ENCODE assay signal across 1 cellular context in genomic region chr2:195595825-195596224, GRCh38.
A peak's percentile ranks its signal among the peaks of the same experiment; 100 is the strongest.
TF ChIP-seq lines count a peak whose summit lies in the region.

No MANE protein-coding gene starts in this region.

TF ChIP-seq in K562, 482 proteins besides CTCF, POLR2A, EP300 and RAD21 (continued from another document and continues in another):
- TF ChIP-seq ZNF407 (IDR thresholded peaks at IDR 0.05; ENCODE audit: low read depth) (no peak), TEAD4 (IDR thresholded peaks at IDR 0.05; ENCODE audit: low read length) (peak; percentile 97), TEAD4 (CRISPR knock-in tag; IDR thresholded peaks at IDR 0.05; ENCODE audit: borderline replicate concordance) (no peak), HBP1 (CRISPR knock-in tag; IDR thresholded peaks at IDR 0.05) (no peak), NFATC3 (IDR thresholded peaks at IDR 0.05) (no peak), PBX2 (CRISPR knock-in tag; IDR thresholded peaks at IDR 0.05; ENCODE audit: low read depth) (no peak), PBX2 (tag; conservative IDR thresholded peaks at IDR 0.05; ENCODE audit: low read depth) (no peak), CC2D1A (IDR thresholded peaks at IDR 0.05) (peak; percentile 89), HEY1 (CRISPR knock-in tag; IDR thresholded peaks at IDR 0.05; ENCODE audit: borderline replicate concordance) (no peak), CREB3 (tag; conservative IDR thresholded peaks at IDR 0.05; ENCODE audit: low read depth) (no peak), MXI1 (IDR thresholded peaks at IDR 0.05; ENCODE audit: low read depth, low read length) (no peak), PURB (CRISPR knock-in tag; IDR thresholded peaks at IDR 0.05; ENCODE audit: low read depth) (no peak), SAFB (IDR thresholded peaks at IDR 0.05; ENCODE audit: borderline replicate concordance, low read depth, low read length) (no peak), MCM3 (IDR thresholded peaks at IDR 0.05) (no peak), GABPB1 (CRISPR knock-in tag; IDR thresholded peaks at IDR 0.05) (no peak), KAT2B (IDR thresholded peaks at IDR 0.05; ENCODE audit: low read depth, low read length) (no peak), SMARCA4 (IDR thresholded peaks at IDR 0.05) (peak; percentile 92), HOXB6 (CRISPR knock-in tag; IDR thresholded peaks at IDR 0.05; ENCODE audit: borderline replicate concordance) (no peak), KLF16 (IDR thresholded peaks at IDR 0.05) (peak; percentile 92), FOSL1 (tag; conservative IDR thresholded peaks at IDR 0.05) (peak; percentile 84), CBFA2T2 (conservative IDR thresholded peaks at IDR 0.05) (peak; percentile 96), HDAC6 (IDR thresholded peaks at IDR 0.05; ENCODE audit: low read depth, low read length) (no peak), CCAR2 (IDR thresholded peaks at IDR 0.05; ENCODE audit: low read depth, low read length) (no peak), RFX1 (IDR thresholded peaks at IDR 0.05) (peak; percentile 67), CHCHD3 (CRISPR knock-in tag; IDR thresholded peaks at IDR 0.05) (no peak), TRIM25 (IDR thresholded peaks at IDR 0.05; ENCODE audit: borderline replicate concordance) (no peak), ZNF280A (IDR thresholded peaks at IDR 0.05; ENCODE audit: low read depth, partially characterized antibody) (no peak), CREBBP (IDR thresholded peaks at IDR 0.05; ENCODE audit: low read depth, low read length) (no peak), ZZZ3 (IDR thresholded peaks at IDR 0.05) (no peak), ARID1B (IDR thresholded peaks at IDR 0.05) (peak; percentile 97), BACH1 (tag; IDR thresholded peaks at IDR 0.05) (no peak), DIDO1 (tag; IDR thresholded peaks at IDR 0.05; ENCODE audit: low read depth) (no peak), CEBPG (CRISPR knock-in tag; IDR thresholded peaks at IDR 0.05) (no peak), CEBPG (tag; conservative IDR thresholded peaks at IDR 0.05 in 1 of 2, IDR thresholded peaks at IDR 0.05 in 1 of 2) (no peak), CCNT2 (IDR thresholded peaks at IDR 0.05; ENCODE audit: borderline replicate concordance, extremely low read depth, insufficient read length, low read depth, low read length) (peak; percentile 85), SREBF2 (CRISPR knock-in tag; IDR thresholded peaks at IDR 0.05) (no peak), FOXA1 (IDR thresholded peaks at IDR 0.05; ENCODE audit: borderline replicate concordance) (no peak), PATZ1 (CRISPR knock-in tag; IDR thresholded peaks at IDR 0.05; ENCODE audit: borderline replicate concordance) (no peak), NR3C1 (CRISPR knock-in tag; IDR thresholded peaks at IDR 0.05) (no peak), SRSF7 (optimal IDR thresholded peaks at IDR 0.05; ENCODE audit: low read depth, low read length) (no peak), ZNF75A (CRISPR knock-in tag; IDR thresholded peaks at IDR 0.05) (no peak), SMARCA5 (IDR thresholded peaks at IDR 0.05) (no peak), ELK1 (CRISPR knock-in tag; IDR thresholded peaks at IDR 0.05) (no peak), TAL1 (IDR thresholded peaks at IDR 0.05) (peak; percentile 95), TRIM28 (IDR thresholded peaks at IDR 0.05) (no peak)
